Comparison of ENCODE assay signal across 25 cellular contexts in the genomic region with DNA sequence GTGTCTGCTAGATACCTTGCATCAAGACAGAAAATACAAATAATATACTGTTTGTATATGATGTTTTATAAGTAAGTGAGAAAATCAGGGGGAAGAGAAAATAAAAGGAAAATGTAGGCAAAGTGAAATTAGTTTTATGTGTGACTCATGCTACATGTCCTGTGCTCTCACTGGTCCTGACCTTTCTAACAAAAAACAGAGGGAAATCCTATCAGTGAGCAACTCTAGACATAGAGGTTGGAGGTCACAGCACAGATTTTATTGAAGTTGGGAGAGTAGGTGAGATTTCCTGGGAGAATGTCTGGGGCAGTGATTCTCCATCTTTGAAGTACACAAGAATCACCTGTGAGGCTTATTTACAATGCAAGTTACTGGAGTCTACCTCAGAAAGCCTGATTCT. TPM values are rescaled to one million over a fixed set of nuclear protein-coding genes. Genes with fewer than 3 reads are reported as not detected.
A peak's percentile ranks its signal among the peaks of the same experiment; 100 is the strongest.
DNase-seq lines count a peak whose midpoint lies in the region; ATAC-seq and TF ChIP-seq lines count a peak whose summit lies in the region.
"Had no signal": no experiment of that assay in that cellular context is flagged by ENCODE, and none has a peak within 500 bp of the region (broad histone marks: within the 10 kb centered on the region; RNA-seq: fewer than 3 reads in every experiment).

No MANE protein-coding gene starts in this region.

- no peaks in the 10 kb centered on the region for H3K79me2 ChIP-seq in MM.1S (ENCODE audit: low read length)
- peaks cover 11% of the 10 kb centered on the region for H3K79me2 ChIP-seq in osteoblast (ENCODE audit: insufficient read depth, low read length)

- peaks cover 59% of the 10 kb centered on the region for H3K36me3 Mint-ChIP-seq in activated T-helper 17 cell treated with anti-CD3 and anti-CD28 coated beads, Interleukin-2, amount 50 U/mL, for 72 hours (ENCODE audit: low read depth)

- DNase-seq in MM.1S (peak; percentile 5), fibroblast of mammary gland (ENCODE audit: low read depth) (peak; percentile 33), osteoblast (ENCODE audit: insufficient read length, low spot score, missing footprints) (peak; percentile 1)
- DNase-seq: AML-193; CD4-positive, alpha-beta T cell; Karpas-422; MV-4-11; NCI-H1105; NCI-H1436 treated with DMSO at 0.1 percent for 48 hours; NCI-H187 treated with DMSO at 0.1 percent for 48 hours; NCI-H446; NCI-H524 treated with DMSO at 0.1 percent for 48 hours; NCI-H774; PC-9; Right ventricle myocardium superior; RPMI8226 had no signal

- H3K36me3 ChIP-seq in MM.1S (replicated peaks; ENCODE audit: insufficient read depth, low read length) = no peaks in the 10 kb centered on the region
- peaks cover 53% of the 10 kb centered on the region for H3K36me3 ChIP-seq in osteoblast (ENCODE audit: insufficient read depth, low read length)

- no peak overlapping the region for H3K27ac ChIP-seq in MM.1S (ENCODE audit: low read length)
- no peak overlapping the region for H3K27ac ChIP-seq in osteoblast (ENCODE audit: low read depth, low read length)
- H3K27ac ChIP-seq: PC-9, SJSA1 had no signal

- H3K9me3 ChIP-seq in MM.1S (replicated peaks; ENCODE audit: insufficient read depth, low read length) = no peaks in the 10 kb centered on the region
- H3K9me3 ChIP-seq in osteoblast (ENCODE audit: low read depth, low read length) = no peaks in the 10 kb centered on the region

- no peak overlapping the region for H3K9ac ChIP-seq in MM.1S (ENCODE audit: low read length)
- H3K9ac ChIP-seq: BLaER1 treated with 17β-estradiol and CSF1 and Interleukin-3, amounts not matched to agents 10 nM and 100 nM had no signal

- H3K4me1 ChIP-seq in MM.1S (ENCODE audit: low read length) (no peaks in the 10 kb centered on the region), osteoblast (ENCODE audit: insufficient read depth, low read length) (no peaks in the 10 kb centered on the region)
- H3K4me1 ChIP-seq: SJSA1 had no signal

- peak overlapping the region; percentile 16 for H3K27ac Mint-ChIP-seq in activated T-helper 17 cell treated with anti-CD3 and anti-CD28 coated beads, Interleukin-2, amount 50 U/mL, for 72 hours
- H3K27ac Mint-ChIP-seq: CD4-positive, alpha-beta T cell had no signal

- no peak overlapping the region for H3K4me2 ChIP-seq in MM.1S (ENCODE audit: low read depth, low read length)
- no peak overlapping the region for H3K4me2 ChIP-seq in osteoblast (ENCODE audit: insufficient read depth, low read length)
- H3K4me2 ChIP-seq: BLaER1 treated with 17β-estradiol and CSF1 and Interleukin-3, amounts not matched to agents 10 nM and 100 nM; PC-9 had no signal

- no peak for ATAC-seq in activated T-helper 17 cell treated with anti-CD3 and anti-CD28 coated beads, Interleukin-2, amount 50 U/mL, for 72 hours (replicated peaks)
- ATAC-seq in HG02852 (IDR thresholded peaks at IDR 0.05; ENCODE audit: unreplicated experiment) = no peak
- no peak for ATAC-seq in GM18873 (IDR thresholded peaks at IDR 0.05; ENCODE audit: low FRiP score, unreplicated experiment)
- ATAC-seq in HG03175 (IDR thresholded peaks at IDR 0.05; ENCODE audit: unreplicated experiment) = no peak
- no peak for ATAC-seq in HG03342 (IDR thresholded peaks at IDR 0.05; ENCODE audit: unreplicated experiment)
- ATAC-seq: HCT116, HepG2 had no signal

- H4K20me1 ChIP-seq in MM.1S (ENCODE audit: insufficient read depth, low read length) (no peaks in the 10 kb centered on the region), osteoblast (ENCODE audit: insufficient read depth, low read length) (no peaks in the 10 kb centered on the region)
- H4K20me1 ChIP-seq: BLaER1 treated with 17β-estradiol and CSF1 and Interleukin-3, amounts not matched to agents 10 nM and 100 nM had no signal

- H3F3A ChIP-seq in MM.1S (ENCODE audit: insufficient read depth, low read length) = no peaks in the 10 kb centered on the region

- H3K4me1 Mint-ChIP-seq in activated T-helper 17 cell treated with anti-CD3 and anti-CD28 coated beads, Interleukin-2, amount 50 U/mL, for 72 hours = no peaks in the 10 kb centered on the region

- H3K27me3 ChIP-seq in MM.1S (replicated peaks; ENCODE audit: insufficient read depth, low read length) (no peaks in the 10 kb centered on the region), osteoblast (ENCODE audit: insufficient read depth, low read length) (no peaks in the 10 kb centered on the region)
- H3K27me3 ChIP-seq: BLaER1 treated with 17β-estradiol and CSF1 and Interleukin-3, amounts not matched to agents 10 nM and 100 nM; SJSA1 had no signal

- H3K9me2 ChIP-seq in MM.1S (replicated peaks; ENCODE audit: insufficient read depth, low read length) = no peaks in the 10 kb centered on the region

- H3K4me3 Mint-ChIP-seq in activated T-helper 17 cell treated with anti-CD3 and anti-CD28 coated beads, Interleukin-2, amount 50 U/mL, for 72 hours = no peak overlapping the region
- H3K4me3 Mint-ChIP-seq: CD4-positive, alpha-beta T cell had no signal

- H2AFZ ChIP-seq in MM.1S (ENCODE audit: low read length) (no peak overlapping the region), osteoblast (ENCODE audit: low read length) (no peak overlapping the region)
- H2AFZ ChIP-seq: PC-9 had no signal

- no peak overlapping the region for H3K4me3 ChIP-seq in MM.1S (ENCODE audit: low read length)
- H3K4me3 ChIP-seq in fibroblast of mammary gland (ENCODE audit: control insufficient read depth, low read depth, low read length) = no peak overlapping the region
- no peak overlapping the region for H3K4me3 ChIP-seq in osteoblast (ENCODE audit: insufficient read depth, low read length)
- H3K4me3 ChIP-seq: BLaER1 treated with 17β-estradiol and CSF1 and Interleukin-3, amounts not matched to agents 10 nM and 100 nM; PC-9; SJSA1 had no signal

- peaks cover 14% of the 10 kb centered on the region for H3K9me3 Mint-ChIP-seq in activated T-helper 17 cell treated with anti-CD3 and anti-CD28 coated beads, Interleukin-2, amount 50 U/mL, for 72 hours

- TF ChIP-seq CTCF in MM.1S (IDR thresholded peaks at IDR 0.05; ENCODE audit: low read length) (no peak), fibroblast of mammary gland (conservative IDR thresholded peaks at IDR 0.05; ENCODE audit: control insufficient read depth, insufficient read depth, low read depth, low read length) (no peak), osteoblast (IDR thresholded peaks at IDR 0.05; ENCODE audit: extremely low read depth, low read depth, low read length) (no peak)

- H3K27me3 Mint-ChIP-seq in activated T-helper 17 cell treated with anti-CD3 and anti-CD28 coated beads, Interleukin-2, amount 50 U/mL, for 72 hours = no peaks in the 10 kb centered on the region
- H3K27me3 Mint-ChIP-seq: CD4-positive, alpha-beta T cell had no signal

RNA-seq across cellular contexts. Expression of a gene that starts 9.5 kb away (rescaled TPM):
- total RNA-seq in activated T-helper 17 cell treated with anti-CD3 and anti-CD28 coated beads, Interleukin-2, amount 50 U/mL, for 72 hours = 10 to 100 TPM in 1 of 2 donors, 1 to 10 TPM in 1; 8.9 to 23.9 TPM
- 49.9 and 56.3 TPM in 2 replicates for total RNA-seq in osteoblast
